Comparison of ENCODE assay signal across 13 cellular contexts in the genomic region with DNA sequence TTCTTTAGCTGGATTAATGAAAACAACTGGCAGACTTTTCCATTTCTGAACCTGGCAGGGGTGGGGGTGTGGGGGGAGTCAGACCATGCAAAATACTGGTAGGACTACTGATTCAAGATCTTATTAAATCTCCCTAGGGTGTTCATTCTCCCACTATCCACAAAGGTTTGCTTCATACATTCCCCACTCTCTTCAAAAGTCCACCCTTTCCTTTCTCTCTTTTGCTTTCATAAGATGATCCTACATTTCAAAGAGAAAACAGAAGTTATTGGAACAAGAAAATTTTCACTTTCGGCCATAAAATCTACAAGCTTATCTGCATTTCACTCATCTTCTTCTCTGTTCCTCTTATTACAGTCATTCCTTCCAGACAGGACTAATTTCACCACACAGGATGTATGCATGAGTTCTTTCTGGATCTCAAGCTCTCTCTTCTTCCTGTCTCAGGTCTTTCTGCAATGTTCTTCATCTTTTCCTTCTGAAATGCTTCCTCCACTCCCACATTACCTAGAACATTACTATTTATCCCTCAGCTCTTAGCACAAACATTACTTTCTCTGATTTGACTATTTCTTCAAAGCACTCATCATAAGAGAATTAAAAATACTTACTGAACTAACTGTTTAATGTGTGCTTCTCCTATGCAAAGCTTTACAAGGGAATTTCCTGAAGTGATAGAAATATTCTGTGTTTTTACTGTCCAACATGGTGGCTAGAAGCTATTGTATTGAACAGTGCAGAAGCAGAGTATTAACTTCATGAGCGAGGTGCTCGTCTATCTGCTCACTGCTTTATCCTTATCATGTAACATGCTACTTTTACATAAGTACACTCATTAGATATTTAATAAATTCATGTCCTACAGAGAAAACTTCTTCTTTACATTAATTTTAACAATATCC.
DNase-seq lines count a peak whose midpoint lies in the region; ATAC-seq, FAIRE-seq and TF ChIP-seq lines count a peak whose summit lies in the region.
"Had no signal": no experiment of that assay in that cellular context is flagged by ENCODE, and none has a peak within 500 bp of the region (broad histone marks: within the 10 kb centered on the region; RNA-seq: fewer than 3 reads in every experiment).

No MANE protein-coding gene starts in this region.

- peaks cover 4% of the 10 kb centered on the region for H3K4me1 Mint-ChIP-seq in astrocyte (ENCODE audit: low read depth, unreplicated experiment)
- peaks cover 5% of the 10 kb centered on the region for H3K4me1 Mint-ChIP-seq in nephron progenitor cell

- H4K20me1 ChIP-seq in astrocyte (ENCODE audit: insufficient read depth, low read length), result no peaks in the 10 kb centered on the region

- no peak overlapping the region for H3K27ac ChIP-seq in astrocyte (ENCODE audit: low read depth, low read length)
- H3K27ac ChIP-seq: SJCRH30 had no signal

- FAIRE-seq in astrocyte (lab: Jason Lieb, UNC), result no peak
- FAIRE-seq: keratinocyte had no signal

- DNase-seq in GM20000 (ENCODE audit: low spot score), result peak; percentile 71
- peak; percentile 39 for DNase-seq in astrocyte (ENCODE audit: low read depth)
- DNase-seq in erythroblast (lab: John Stamatoyannopoulos, UW), result no peak
- no peak for DNase-seq in MG63
- no peak for DNase-seq in NCI-H1694 treated with DMSO at 0.1 percent for 48 hours (lab: John Stamatoyannopoulos, UW)
- no peak for DNase-seq in nephron progenitor cell
- DNase-seq: activated CD8-positive, alpha-beta memory T cell treated with anti-CD3 and anti-CD28 coated beads, Interleukin-2, amount 50 U/mL, for 4 hours; Karpas-422; SJCRH30; stimulated activated naive CD4-positive, alpha-beta T cell had no signal

- no peaks in the 10 kb centered on the region for H3K79me2 ChIP-seq in astrocyte (ENCODE audit: insufficient read depth, low read length)

- H3K27me3 Mint-ChIP-seq in astrocyte (ENCODE audit: low read depth, unreplicated experiment) (no peaks in the 10 kb centered on the region), nephron progenitor cell (ENCODE audit: low read depth, poor library complexity) (no peaks in the 10 kb centered on the region)

- no peaks in the 10 kb centered on the region for H3K9me3 Mint-ChIP-seq in astrocyte (ENCODE audit: unreplicated experiment)
- peaks cover 16% of the 10 kb centered on the region for H3K9me3 Mint-ChIP-seq in nephron progenitor cell

- H3K27ac Mint-ChIP-seq in astrocyte (ENCODE audit: unreplicated experiment) (no peak overlapping the region), nephron progenitor cell (no peak overlapping the region)

- H2AFZ ChIP-seq in astrocyte (ENCODE audit: low read depth, low read length), result no peak overlapping the region

- H3K4me3 Mint-ChIP-seq in astrocyte (ENCODE audit: unreplicated experiment) (no peak overlapping the region), nephron progenitor cell (no peak overlapping the region)

- H3K9me3 ChIP-seq in astrocyte (ENCODE audit: insufficient read depth, low read depth, low read length), result no peaks in the 10 kb centered on the region
- peaks cover 3% of the 10 kb centered on the region for H3K9me3 ChIP-seq in MG63
- H3K9me3 ChIP-seq: SJCRH30 had no signal

- H3K4me3 ChIP-seq in astrocyte (ENCODE audit: insufficient read depth, low read depth, low read length) (no peak overlapping the region), MG63 (no peak overlapping the region)
- H3K4me3 ChIP-seq: SJCRH30 had no signal

- no peak overlapping the region for H3K4me2 ChIP-seq in astrocyte (ENCODE audit: low read length)

- no peak overlapping the region for H3K9ac ChIP-seq in astrocyte (ENCODE audit: low read length)

- H3K27me3 ChIP-seq in astrocyte (ENCODE audit: insufficient read depth, low read length), result no peaks in the 10 kb centered on the region
- H3K27me3 ChIP-seq in MG63, result no peaks in the 10 kb centered on the region
- H3K27me3 ChIP-seq: SJCRH30 had no signal

- H3K36me3 Mint-ChIP-seq in astrocyte (ENCODE audit: low read depth, unreplicated experiment) (peaks cover 4% of the 10 kb centered on the region), nephron progenitor cell (ENCODE audit: low read depth) (peaks cover 10% of the 10 kb centered on the region)

- TF ChIP-seq CTCF in GM20000 (IDR thresholded peaks at IDR 0.05; ENCODE audit: extremely low read depth, missing control alignments), result no peak
- no peak for TF ChIP-seq CTCF in astrocyte (IDR thresholded peaks at IDR 0.05; ENCODE audit: insufficient read depth, low read depth, low read length)
- no peak for TF ChIP-seq CTCF in nephron progenitor cell (IDR thresholded peaks at IDR 0.05)

- no peak for TF ChIP-seq POLR2A in erythroblast (IDR thresholded peaks at IDR 0.05; ENCODE audit: low read length)

- H3K36me3 ChIP-seq in astrocyte (ENCODE audit: insufficient read depth, low read length) (no peaks in the 10 kb centered on the region), MG63 (no peaks in the 10 kb centered on the region; the same call in 1 of the 2 replicates)
- H3K36me3 ChIP-seq: SJCRH30 had no signal

- no peaks in the 10 kb centered on the region for H3K4me1 ChIP-seq in astrocyte (ENCODE audit: insufficient read depth, low read length)
- H3K4me1 ChIP-seq: SJCRH30 had no signal

- ATAC-seq in GM18499 (IDR thresholded peaks at IDR 0.05; ENCODE audit: insufficient read depth, unreplicated experiment), result peak; percentile 59
- ATAC-seq in HG03139 (IDR thresholded peaks at IDR 0.05; ENCODE audit: unreplicated experiment), result peak; percentile 76

Comparison
In these comparisons a context has a peak if more than half of its experiments do, and no peak if none do; other contexts are left out.
1. DNase-seq: peak in GM20000 (single experiment) and astrocyte (single experiment); none in erythroblast (0 of 2), MG63 (single experiment), NCI-H1694 treated with DMSO at 0.1 percent for 48 hours (single experiment) and nephron progenitor cell (single experiment).